In genomic region chr9:95091574-95091970, GRCh38 we compare ENCODE assay signal across 9 cellular contexts.
DNase-seq lines count a peak whose midpoint lies in the region; ATAC-seq, FAIRE-seq and TF ChIP-seq lines count a peak whose summit lies in the region.
"Had no signal": no experiment of that assay in that cellular context is flagged by ENCODE, and none has a peak within 500 bp of the region (broad histone marks: within the 10 kb centered on the region; RNA-seq: fewer than 3 reads in every experiment).

No MANE protein-coding gene starts in this region.

- WGBS in pancreas, 2 donors = 24 to 33% methylated on average over 12 of the region's 12 CpGs

- H3K9me3 ChIP-seq in Peyer's patch (no peaks in the 10 kb centered on the region), pancreas (no peaks in the 10 kb centered on the region)

- no peak for FAIRE-seq in pancreas (lab: Jason Lieb, UNC)

- H3K4me1 ChIP-seq in Peyer's patch = peaks cover 0 to 45% (median 7%) of the 10 kb centered on the region in 4 donors
- H3K4me1 ChIP-seq in pancreas = peaks cover 16 to 32% (median 23%) of the 10 kb centered on the region in 3 donors

- ATAC-seq in pancreas (peak; percentile 6 to 35 (median 14)), GM21381 (IDR thresholded peaks at IDR 0.05; ENCODE audit: unreplicated experiment) (no peak), GM19328 (IDR thresholded peaks at IDR 0.05; ENCODE audit: unreplicated experiment) (no peak)

- H3K27me3 ChIP-seq in Peyer's patch = no peaks in the 10 kb centered on the region
- H3K27me3 ChIP-seq in pancreas = no peaks in the 10 kb centered on the region

- DNase-seq in AG08396 (ENCODE audit: low spot score) = peak; percentile 69
- DNase-seq in Peyer's patch = peak in 1 of 3 donors; percentile 47
- peak; percentile 25 for DNase-seq in fibroblast of gingiva (ENCODE audit: low read depth)
- DNase-seq in pancreas = peak in 3 of 6 donors; percentile 46 to 53 (median 47)
- no peak for DNase-seq in NCI-H1694 (lab: John Stamatoyannopoulos, UW)
- DNase-seq in anterior cingulate cortex (lab: John Stamatoyannopoulos, UW) = no peak
- DNase-seq: COR-L47 had no signal

- H3K27ac ChIP-seq in Peyer's patch = peak overlapping the region; percentile 5 to 87 (median 50)
- H3K27ac ChIP-seq in pancreas = peak overlapping the region; percentile 36 to 77 (median 63)

- intact Hi-C loops in pancreas (cut with DNase I) = no loop called here

- TF ChIP-seq CTCF in Peyer's patch (IDR thresholded peaks at IDR 0.05) (no peak), pancreas (IDR thresholded peaks at IDR 0.05) (no peak)

- H3K4me3 ChIP-seq in Peyer's patch (no peak overlapping the region), pancreas (no peak overlapping the region)

- H3K36me3 ChIP-seq in Peyer's patch (peaks cover 0 to 9% (median 0%) of the 10 kb centered on the region in 3 donors), pancreas (peaks cover 0 to 36% (median 4%) of the 10 kb centered on the region in 3 donors)

- TF ChIP-seq POLR2A in Peyer's patch (IDR thresholded peaks at IDR 0.05) = no peak

Comparison
In these comparisons a context has a peak if more than half of its experiments do, and no peak if none do; other contexts are left out.
1. DNase-seq: peak in AG08396 (single experiment) and fibroblast of gingiva (single experiment); none in NCI-H1694 (single experiment) and anterior cingulate cortex (0 of 58).
2. ATAC-seq: peak in pancreas (4 of 4); none in GM21381 (single experiment) and GM19328 (single experiment).